18 cellular contexts compared by ENCODE assay signal in genomic region chr22:38111941-38112355, GRCh38. TPM values are rescaled to one million over a fixed set of nuclear protein-coding genes. Genes with fewer than 3 reads are reported as not detected.
DNase-seq lines count a peak whose midpoint lies in the region; ATAC-seq, FAIRE-seq and TF ChIP-seq lines count a peak whose summit lies in the region.
"Had no signal": no experiment of that assay in that cellular context is flagged by ENCODE, and none has a peak within 500 bp of the region (broad histone marks: within the 10 kb centered on the region; RNA-seq: fewer than 3 reads in every experiment).

No MANE protein-coding gene starts in this region.

- intact Hi-C loops in Right ventricle myocardium superior (cut with DNase I) (loop anchor here (10.0 kb wide), 1 partner anchor 233 kb away; no protein-coding TSS in a partner anchor), left cardiac atrium (cut with DNase I) (loop anchor here (10.0 kb wide), 4 partner anchors 53 to 193 kb away; partner anchors contain the start of gene MAFF (in 1 of the 2)), HepG2 (cut with micrococcal nuclease; ENCODE audit: unreplicated experiment) (loop anchor here (5.0 kb wide), 2 partner anchors 90 to 150 kb away; partner anchors contain the start of gene MAFF), transverse colon (cut with DNase I; ENCODE audit: low total_unique reads) (loop anchor here (5.0 to 10.0 kb wide), 2 partner anchors 123 to 240 kb away; no protein-coding TSS in a partner anchor), thyroid gland (cut with DNase I) (loop anchor here (5.0 kb wide), 1 partner anchor 240 kb away; no protein-coding TSS in a partner anchor)

- H3K4me2 ChIP-seq in HepG2 (ENCODE audit: low read depth, low read length), result peak overlapping the region; percentile 95

- DNase-seq in Right ventricle myocardium superior (peak; percentile 37), left cardiac atrium (no peak), HepG2 (ENCODE audit: low spot score) (peak; percentile 39), neural crest cell (ENCODE audit: low read depth, low spot score) (no peak), transverse colon (peak; percentile 63), SIG-M5 treated with dmso at 0.1 percent for 504 hours (lab: John Stamatoyannopoulos, UW; ENCODE audit: unreplicated experiment) (no peak), thyroid gland (no peak)
- DNase-seq: 8988T; DMS153; EL; NCI-H1048; NCI-H226; NCI-H69; NK-92 treated with Interleukin-12 subunit alpha and Interleukin-12 subunit beta, amount 100 ng/mL, for 24 hours had no signal

- H3K79me2 ChIP-seq in HepG2 (ENCODE audit: insufficient read depth, low read length), result peaks cover 3% of the 10 kb centered on the region

- no peaks in the 10 kb centered on the region for H3K36me3 Mint-ChIP-seq in neural crest cell (ENCODE audit: low read depth)

- peak overlapping the region; percentile 43 for H3K27ac Mint-ChIP-seq in neural crest cell (ENCODE audit: unreplicated experiment)

- POLR2A ChIA-PET in HepG2 (lab: Yijun Ruan, JAX), result interaction anchor here (1.2 to 6.1 kb wide), 12 partner anchors 9 to 206 kb away, joined by 3 to 60 read pairs (median 6); partner anchors contain the start of genes MAFF and PLA2G6

- TF ChIP-seq RAD21 in HepG2 (CRISPR knock-in tag; IDR thresholded peaks at IDR 0.05), result no peak

- no peak overlapping the region for H3K4me3 Mint-ChIP-seq in neural crest cell

- H3K9me3 Mint-ChIP-seq in neural crest cell, result no peaks in the 10 kb centered on the region

- TF ChIP-seq CTCF in HepG2 (CRISPR knock-in tag; IDR thresholded peaks at IDR 0.05), result no peak
- TF ChIP-seq CTCF in neural crest cell (conservative IDR thresholded peaks at IDR 0.05), result no peak
- no peak for TF ChIP-seq CTCF in transverse colon (IDR thresholded peaks at IDR 0.05)
- no peak for TF ChIP-seq CTCF in thyroid gland (IDR thresholded peaks at IDR 0.05)

- H3K9ac ChIP-seq in HepG2 (ENCODE audit: insufficient read depth, low read depth, low read length), result peak overlapping the region; percentile 40; the same call in 1 of the 2 replicates

- in situ Hi-C loops in HepG2 (cut with HindIII; ENCODE audit: extremely low pct_ligation_motif_present, low pct_unique_long_range_greater_than_20kb), result loop anchor here (10.0 kb wide), 1 partner anchor 93 kb away; the partner anchor contains the start of gene MAFF
- in situ Hi-C loops in transverse colon (cut with MboI; ENCODE audit: low pct_ligation_motif_present in 1 of 4, low pct_unique_long_range_greater_than_20kb in 1 of 4, low sequenced_read_pairs in 3 of 4), result loop anchor here in 3 of 4 donors (25.0 kb wide), 3 partner anchors 125 to 250 kb away; no protein-coding TSS in a partner anchor

- TF ChIP-seq POLR2A in HepG2 (IDR thresholded peaks at IDR 0.05; ENCODE audit: insufficient read depth in 1 of 2, low read depth in 2 of 2, low read length in 2 of 2), result no peak
- no peak for TF ChIP-seq POLR2A in transverse colon (IDR thresholded peaks at IDR 0.05)
- TF ChIP-seq POLR2A in thyroid gland (IDR thresholded peaks at IDR 0.05), result no peak

- H3K36me3 ChIP-seq in HepG2 (replicated peaks in 1 of 2; ENCODE audit: control insufficient read depth in 1 of 2, insufficient read depth in 2 of 2, low read length in 2 of 2) (peaks cover 0 to under 1% of the 10 kb centered on the region in 2 experiments; a peak in 1 of 5 replicates), transverse colon (no peaks in the 10 kb centered on the region), thyroid gland (no peaks in the 10 kb centered on the region)
- H3K36me3 ChIP-seq: HAP-1 had no signal

- H2AFZ ChIP-seq in HepG2 (ENCODE audit: low read length), result peak overlapping the region; percentile 33

- no peak for FAIRE-seq in HepG2 (lab: Jason Lieb, UNC)

- H3K9me3 ChIP-seq in HepG2 (ENCODE audit: low read length) (no peaks in the 10 kb centered on the region), transverse colon (no peaks in the 10 kb centered on the region), thyroid gland (no peaks in the 10 kb centered on the region)
- H3K9me3 ChIP-seq: HAP-1 had no signal

- WGBS in HepG2 (ENCODE audit: low lambda C conversion rate), result 0% methylated on average over 3 of the region's 11 CpGs
- 63% methylated on average over 11 of the region's 11 CpGs; no CpG with 5 or more reads in 1 of the 2 donors for WGBS in transverse colon (ENCODE audit: low coverage in 1 of 2), 2 donors
- 85 to 93% methylated on average over 5 to 11 of the region's 11 CpGs for WGBS in thyroid gland, 2 donors

- peaks cover 18% of the 10 kb centered on the region for H3K4me1 Mint-ChIP-seq in neural crest cell

- no TSS peak for BruUV-seq in HepG2 (replicated peaks; lab: Mats Ljungman, UMichigan)

- TF ChIP-seq EP300 in HepG2 (IDR thresholded peaks at IDR 0.05; ENCODE audit: low read depth in 2 of 2, low read length in 2 of 2) (no peak), HepG2 (CRISPR knock-in tag; IDR thresholded peaks at IDR 0.05; ENCODE audit: borderline replicate concordance) (no peak), transverse colon (IDR thresholded peaks at IDR 0.05; ENCODE audit: low read depth) (no peak)

- H3K27me3 ChIP-seq in HepG2 (ENCODE audit: control insufficient read depth in 1 of 2, insufficient read depth in 2 of 2, low read length in 2 of 2), result no peaks in the 10 kb centered on the region
- H3K27me3 ChIP-seq in transverse colon, result no peaks in the 10 kb centered on the region
- H3K27me3 ChIP-seq in thyroid gland, result no peaks in the 10 kb centered on the region

- CTCF ChIA-PET in HepG2 (lab: Yijun Ruan, JAX; ENCODE audit: low intra/inter-chr PET ratio, low total read pairs), result no interaction called here

- no peak for ATAC-seq in Right ventricle myocardium superior (ENCODE audit: poor library complexity)
- ATAC-seq in left cardiac atrium, result no peak
- no peak for ATAC-seq in HepG2
- ATAC-seq in GM18909 (IDR thresholded peaks at IDR 0.05; ENCODE audit: poor library complexity, unreplicated experiment), result no peak

- peaks cover 6% of the 10 kb centered on the region for H3K27me3 Mint-ChIP-seq in neural crest cell (ENCODE audit: low read depth)

- H3K4me1 ChIP-seq in HepG2 (ENCODE audit: insufficient read depth, low read length) (peaks cover 69% of the 10 kb centered on the region), transverse colon (peaks cover 9 to 58% (median 47%) of the 10 kb centered on the region in 4 donors), thyroid gland (no peaks in the 10 kb centered on the region)
- H3K4me1 ChIP-seq: HAP-1 had no signal

- H3K27ac ChIP-seq in HepG2 (ENCODE audit: extremely low read length, insufficient read depth, low read length) (no peak overlapping the region), transverse colon (peak overlapping the region; percentile 83 to 93 (median 86)), thyroid gland (no peak overlapping the region)
- H3K27ac ChIP-seq: C4-2B had no signal

- H4K20me1 ChIP-seq in HepG2 (ENCODE audit: insufficient read depth, low read length), result no peaks in the 10 kb centered on the region; the same call in 1 of the 2 replicates

- peak overlapping the region; percentile 30 to 76 (median 59); a peak in 4 of 6 replicates for H3K4me3 ChIP-seq in HepG2 (replicated peaks in 1 of 3; ENCODE audit: insufficient read depth in 1 of 3, low read depth in 2 of 3, low read length in 3 of 3)
- H3K4me3 ChIP-seq in transverse colon, result no peak overlapping the region
- H3K4me3 ChIP-seq in thyroid gland (replicated peaks in 1 of 3), result no peak overlapping the region
- H3K4me3 ChIP-seq: HAP-1 had no signal

RNA-seq across cellular contexts. Expression of gene BAIAP2L2, which starts 1.5 kb away (rescaled TPM):
- total RNA-seq in Right ventricle myocardium superior (0.24 TPM), left cardiac atrium (under 1 TPM; 0.63 to 0.65 TPM), HepG2 (2016; rRNA removed; fragmentation: Illumina TruSeq; extraction: Trizol) (3.0 and 4.4 TPM in 2 replicates), neural crest cell (0.51 and 0.52 TPM in 2 replicates), transverse colon (100 to 1,000 TPM; 106 to 337 (median 127) TPM), thyroid gland (1 to 10 TPM in 2 of 4 donors, under 1 TPM in 2; 0.50 to 1.7 (median 1.1) TPM)
- 2.2 and 2.3 TPM in 2 replicates for total RNA-seq in HepG2 (2016; cell fraction: cytosol; rRNA removed; fragmentation: Illumina TruSeq; extraction: Trizol; ENCODE audit: low read depth)
- 1.8 and 4.6 TPM in 2 replicates for total RNA-seq in HepG2 (2016; cell fraction: insoluble cytoplasmic fraction; rRNA removed; fragmentation: Illumina TruSeq; extraction: Trizol)
- 2.9 and 3.5 TPM in 2 replicates for total RNA-seq in HepG2 (2016; cell fraction: membrane; rRNA removed; fragmentation: Illumina TruSeq; extraction: Trizol)
- total RNA-seq in HepG2 (2016; cell fraction: nucleus; rRNA removed; fragmentation: Illumina TruSeq; extraction: Trizol), result 3.9 and 4.3 TPM in 2 replicates
- 7.5 and 8.4 TPM in 2 replicates for polyA plus RNA-seq in HepG2 (2011; rRNA removed)
- 3.0 and 4.7 TPM in 2 replicates for polyA plus RNA-seq in HepG2 (2011; cell fraction: cytosol; rRNA removed)
- 77.2 and 103 TPM in 2 replicates for polyA plus RNA-seq in HepG2 (2011; cell fraction: nucleus; rRNA removed)
- 5.6 and 7.7 TPM in 2 replicates for polyA plus RNA-seq in HepG2 (2012)
- 3.1 and 3.4 TPM in 2 replicates for polyA plus RNA-seq in HepG2 (2016; cell fraction: cytosol; fragmentation: Illumina TruSeq; extraction: Trizol; ENCODE audit: low read depth)
- 4.8 and 7.0 TPM in 2 replicates for polyA plus RNA-seq in HepG2 (2016; cell fraction: insoluble cytoplasmic fraction; fragmentation: Illumina TruSeq; extraction: Trizol; ENCODE audit: low read depth)
- 4.5 TPM in 2 replicates for polyA plus RNA-seq in HepG2 (2016; cell fraction: membrane; fragmentation: Illumina TruSeq; extraction: Trizol; ENCODE audit: low read depth)
- 34.3 and 34.8 TPM in 2 replicates for polyA plus RNA-seq in HepG2 (2016; cell fraction: nucleus; fragmentation: Illumina TruSeq; extraction: Trizol; ENCODE audit: insufficient read depth, low read depth)
- polyA minus RNA-seq in HepG2 (2011; rRNA and poly(A)+ RNA removed; ENCODE audit: low replicate concordance), result 0.23 and 3.8 TPM in 2 replicates
- 3.0 and 4.1 TPM in 2 replicates for polyA minus RNA-seq in HepG2 (2011; cell fraction: cytosol; rRNA and poly(A)+ RNA removed)
- polyA minus RNA-seq in HepG2 (2011; cell fraction: nucleus; rRNA and poly(A)+ RNA removed), result 4.5 and 5.1 TPM in 2 replicates
- total RNA-seq: HT1080 had no signal

RNA-seq across cellular contexts. Expression of gene SLC16A8, which starts 28.0 kb away (rescaled TPM):
- total RNA-seq in Right ventricle myocardium superior (not detected), left cardiac atrium (under 1 TPM in 1 of 2 donors, not detected in 1; 0.27 TPM), HepG2 (2016; rRNA removed; fragmentation: Illumina TruSeq; extraction: Trizol) (not detected in 2 replicates), neural crest cell (0.26 TPM in 1 of 2 replicates, not detected in the other), transverse colon (not detected), thyroid gland (1 to 10 TPM in 1 of 4 donors, under 1 TPM in 1, not detected in 2; 0.88 to 1.0 TPM)
- not detected in 2 replicates for total RNA-seq in HepG2 (2016; cell fraction: cytosol; rRNA removed; fragmentation: Illumina TruSeq; extraction: Trizol; ENCODE audit: low read depth)
- not detected in 2 replicates for total RNA-seq in HepG2 (2016; cell fraction: insoluble cytoplasmic fraction; rRNA removed; fragmentation: Illumina TruSeq; extraction: Trizol)
- total RNA-seq in HepG2 (2016; cell fraction: membrane; rRNA removed; fragmentation: Illumina TruSeq; extraction: Trizol), result not detected in 2 replicates
- not detected in 2 replicates for total RNA-seq in HepG2 (2016; cell fraction: nucleus; rRNA removed; fragmentation: Illumina TruSeq; extraction: Trizol)
- not detected in 2 replicates for polyA plus RNA-seq in HepG2 (2011; rRNA removed)
- not detected in 2 replicates for polyA plus RNA-seq in HepG2 (2011; cell fraction: cytosol; rRNA removed)
- not detected in 2 replicates for polyA plus RNA-seq in HepG2 (2011; cell fraction: nucleus; rRNA removed)
- polyA plus RNA-seq in HepG2 (2012), result 0.44 and 0.49 TPM in 2 replicates
- not detected in 2 replicates for polyA plus RNA-seq in HepG2 (2016; cell fraction: cytosol; fragmentation: Illumina TruSeq; extraction: Trizol; ENCODE audit: low read depth)
- polyA plus RNA-seq in HepG2 (2016; cell fraction: insoluble cytoplasmic fraction; fragmentation: Illumina TruSeq; extraction: Trizol; ENCODE audit: low read depth), result not detected in 2 replicates
- polyA plus RNA-seq in HepG2 (2016; cell fraction: membrane; fragmentation: Illumina TruSeq; extraction: Trizol; ENCODE audit: low read depth), result not detected in 2 replicates
- polyA plus RNA-seq in HepG2 (2016; cell fraction: nucleus; fragmentation: Illumina TruSeq; extraction: Trizol; ENCODE audit: insufficient read depth, low read depth), result not detected in 2 replicates
- not detected in 2 replicates for polyA minus RNA-seq in HepG2 (2011; rRNA and poly(A)+ RNA removed; ENCODE audit: low replicate concordance)
- polyA minus RNA-seq in HepG2 (2011; cell fraction: cytosol; rRNA and poly(A)+ RNA removed), result not detected in 2 replicates
- polyA minus RNA-seq in HepG2 (2011; cell fraction: nucleus; rRNA and poly(A)+ RNA removed), result not detected in 2 replicates
- total RNA-seq: HT1080 had no signal

RNA-seq across cellular contexts. Expression of gene PICK1, which starts 54.7 kb away (rescaled TPM):
- total RNA-seq in Right ventricle myocardium superior, result 20.4 TPM
- total RNA-seq in left cardiac atrium, result 10 to 100 TPM; 19.4 to 21.0 TPM
- 16.0 and 19.3 TPM in 2 replicates for total RNA-seq in HepG2 (2016; rRNA removed; fragmentation: Illumina TruSeq; extraction: Trizol)
- 5.2 and 7.0 TPM in 2 replicates for total RNA-seq in HepG2 (2016; cell fraction: cytosol; rRNA removed; fragmentation: Illumina TruSeq; extraction: Trizol; ENCODE audit: low read depth)
- total RNA-seq in HepG2 (2016; cell fraction: insoluble cytoplasmic fraction; rRNA removed; fragmentation: Illumina TruSeq; extraction: Trizol), result 12.5 and 21.2 TPM in 2 replicates
- 5.1 and 6.4 TPM in 2 replicates for total RNA-seq in HepG2 (2016; cell fraction: membrane; rRNA removed; fragmentation: Illumina TruSeq; extraction: Trizol)
- total RNA-seq in HepG2 (2016; cell fraction: nucleus; rRNA removed; fragmentation: Illumina TruSeq; extraction: Trizol), result 23.0 and 24.4 TPM in 2 replicates
- 25.3 and 28.9 TPM in 2 replicates for polyA plus RNA-seq in HepG2 (2011; rRNA removed)
- polyA plus RNA-seq in HepG2 (2011; cell fraction: cytosol; rRNA removed), result 16.7 and 22.6 TPM in 2 replicates
- 156 and 186 TPM in 2 replicates for polyA plus RNA-seq in HepG2 (2011; cell fraction: nucleus; rRNA removed)
- polyA plus RNA-seq in HepG2 (2012), result 11.1 and 11.5 TPM in 2 replicates
- 1.6 and 2.0 TPM in 2 replicates for polyA plus RNA-seq in HepG2 (2016; cell fraction: cytosol; fragmentation: Illumina TruSeq; extraction: Trizol; ENCODE audit: low read depth)
- polyA plus RNA-seq in HepG2 (2016; cell fraction: insoluble cytoplasmic fraction; fragmentation: Illumina TruSeq; extraction: Trizol; ENCODE audit: low read depth), result 13.6 and 16.4 TPM in 2 replicates
- polyA plus RNA-seq in HepG2 (2016; cell fraction: membrane; fragmentation: Illumina TruSeq; extraction: Trizol; ENCODE audit: low read depth), result 2.3 and 3.1 TPM in 2 replicates
- 45.3 and 47.7 TPM in 2 replicates for polyA plus RNA-seq in HepG2 (2016; cell fraction: nucleus; fragmentation: Illumina TruSeq; extraction: Trizol; ENCODE audit: insufficient read depth, low read depth)
- 19.1 and 21.9 TPM in 2 replicates for polyA minus RNA-seq in HepG2 (2011; rRNA and poly(A)+ RNA removed; ENCODE audit: low replicate concordance)
- polyA minus RNA-seq in HepG2 (2011; cell fraction: cytosol; rRNA and poly(A)+ RNA removed), result 5.4 and 6.4 TPM in 2 replicates
- polyA minus RNA-seq in HepG2 (2011; cell fraction: nucleus; rRNA and poly(A)+ RNA removed), result 26.1 and 32.8 TPM in 2 replicates
- total RNA-seq in neural crest cell, result 20.1 and 24.0 TPM in 2 replicates
- 100 to 1,000 TPM in 1 of 4 donors, 10 to 100 TPM in 3; 34.3 to 127 (median 69.3) TPM for total RNA-seq in transverse colon
- total RNA-seq in thyroid gland, result 10 to 100 TPM; 52.2 to 81.4 (median 57.5) TPM

Comparison
In these comparisons a context has a peak if more than half of its experiments do, and no peak if none do; other contexts are left out.
1. DNase-seq: peak in Right ventricle myocardium superior (single experiment), HepG2 (single experiment) and transverse colon (single experiment); none in left cardiac atrium (single experiment), neural crest cell (single experiment), SIG-M5 treated with dmso at 0.1 percent for 504 hours (single experiment) and thyroid gland (0 of 2).
2. H3K27ac ChIP-seq: peak in transverse colon (4 of 4); none in HepG2 (single experiment) and thyroid gland (0 of 3).
3. H3K4me3 ChIP-seq: peak in HepG2 (3 of 3); none in transverse colon (0 of 4) and thyroid gland (0 of 3).
4. RNA of gene BAIAP2L2, which starts 1.5 kb away (total RNA-seq): 106 to 337 TPM in transverse colon; 1.8 to 4.6 TPM in HepG2, 0.50 to 1.7 TPM in thyroid gland, 0.63 to 0.65 TPM in left cardiac atrium, 0.51 to 0.52 TPM in neural crest cell and 0.24 TPM in Right ventricle myocardium superior (single experiment); every median in the first group is over 10 times any median in the second.